8 cellular contexts compared by ENCODE assay signal in the genomic region with DNA sequence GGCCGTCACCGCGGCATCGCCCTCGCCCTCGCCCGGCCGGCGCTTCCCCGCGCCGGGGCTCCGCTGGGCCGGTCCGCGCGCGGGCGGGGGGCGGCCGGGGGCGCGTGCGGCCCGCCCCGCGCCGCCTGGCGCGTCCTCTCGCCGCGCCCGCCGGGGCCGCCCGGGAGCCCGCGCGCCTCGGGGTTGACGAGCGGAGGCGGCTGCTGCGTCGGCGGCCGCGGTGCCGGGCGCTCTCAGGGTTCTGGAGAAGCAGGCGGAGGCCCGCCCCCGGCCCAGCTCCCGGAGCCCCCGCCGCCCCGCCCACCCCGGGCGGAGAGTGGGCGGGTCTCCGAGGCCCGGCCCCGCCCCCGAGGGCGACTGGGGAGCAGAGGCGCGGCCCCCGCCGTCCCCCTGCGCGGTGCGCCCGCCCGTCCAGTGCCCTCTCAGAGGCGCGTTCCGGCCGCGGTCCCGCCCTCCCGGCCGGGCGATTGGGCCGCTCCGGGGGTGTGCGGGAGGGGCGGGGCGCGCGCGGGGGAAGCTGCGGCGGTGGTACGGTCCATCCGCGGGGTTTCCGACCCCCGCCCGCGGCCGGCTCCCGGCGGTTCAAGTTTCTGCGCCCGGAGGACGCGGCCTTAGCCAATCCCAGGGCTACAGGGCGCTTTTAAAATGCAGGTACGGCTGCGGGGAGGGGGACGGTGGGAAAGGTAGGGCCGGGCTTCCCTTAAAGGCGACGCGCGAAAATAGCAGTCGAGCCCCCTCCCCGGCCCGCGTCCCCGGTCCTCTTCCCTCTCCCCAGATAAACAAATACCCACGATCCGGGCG. TPM values are rescaled to one million over a fixed set of nuclear protein-coding genes. Genes with fewer than 3 reads are reported as not detected.
DNase-seq lines count a peak whose midpoint lies in the region; ATAC-seq and TF ChIP-seq lines count a peak whose summit lies in the region.

A gene (minus strand): TSS at position 243 of the 801 bp plus-strand sequence. CDS start 248 bp downstream, outside the sequence.

- TF ChIP-seq CTCF in HFFc6 (IDR thresholded peaks at IDR 0.05) = no peak
- no peak for TF ChIP-seq CTCF in glutamatergic neuron (IDR thresholded peaks at IDR 0.05; ENCODE audit: partially characterized antibody, unreplicated experiment)
- TF ChIP-seq CTCF in omental fat pad (IDR thresholded peaks at IDR 0.05) = no peak
- TF ChIP-seq CTCF in suprapubic skin (IDR thresholded peaks at IDR 0.05) = no peak

- H3K4me1 ChIP-seq in suprapubic skin = peaks cover 42% of the 10 kb centered on the region

- TF ChIP-seq EP300 in suprapubic skin (IDR thresholded peaks at IDR 0.05) = no peak

- H3K4me1 Mint-ChIP-seq in HFFc6 (ENCODE audit: low read depth) (peaks cover 36% of the 10 kb centered on the region), glutamatergic neuron (ENCODE audit: low read depth, unreplicated experiment) (peaks cover 34% of the 10 kb centered on the region)
- H3K4me1 Mint-ChIP-seq in activated naive CD8-positive, alpha-beta T cell treated with anti-CD3 and anti-CD28 coated beads for 36 hours = peaks cover 21% of the 10 kb centered on the region

- H3K9me3 Mint-ChIP-seq in HFFc6 = no peaks in the 10 kb centered on the region; the same call in 1 of the 2 replicates
- no peaks in the 10 kb centered on the region for H3K9me3 Mint-ChIP-seq in activated naive CD8-positive, alpha-beta T cell treated with anti-CD3 and anti-CD28 coated beads for 36 hours
- peaks cover 13% of the 10 kb centered on the region for H3K9me3 Mint-ChIP-seq in glutamatergic neuron (ENCODE audit: unreplicated experiment)

- no peaks in the 10 kb centered on the region; the same call in 1 of the 2 replicates for H3K36me3 Mint-ChIP-seq in HFFc6 (ENCODE audit: low read depth)
- H3K36me3 Mint-ChIP-seq in activated naive CD8-positive, alpha-beta T cell treated with anti-CD3 and anti-CD28 coated beads for 36 hours = no peaks in the 10 kb centered on the region
- H3K36me3 Mint-ChIP-seq in glutamatergic neuron (ENCODE audit: unreplicated experiment) = no peaks in the 10 kb centered on the region

- DNase-seq in GDM1 (lab: John Stamatoyannopoulos, UW) (peak; percentile 96), HFFc6 (peak; percentile 89), NCI-H1048 (lab: John Stamatoyannopoulos, UW) (peak; percentile 96), SKM-1 treated with dmso at 0.1 percent for 144 hours (lab: John Stamatoyannopoulos, UW; ENCODE audit: unreplicated experiment) (peak; percentile 55), glutamatergic neuron (peak; percentile 98), omental fat pad (ENCODE audit: low spot score) (peak; percentile 47), suprapubic skin (ENCODE audit: low spot score in 2 of 2) (peak; percentile 91 to 93)
- peak; percentile 97 for DNase-seq in activated naive CD8-positive, alpha-beta T cell treated with anti-CD3 and anti-CD28 coated beads for 36 hours

- 2% methylated on average over 22 of the region's 125 CpGs for WGBS in suprapubic skin

- peak; percentile 96 for ATAC-seq in omental fat pad (ENCODE audit: low FRiP score)

- TF ChIP-seq POLR2A in suprapubic skin (IDR thresholded peaks at IDR 0.05) = no peak

- H3K9me3 ChIP-seq in suprapubic skin = no peaks in the 10 kb centered on the region

- H3K27ac Mint-ChIP-seq in HFFc6 = peak within 1 kb of the TSS; percentile 86
- H3K27ac Mint-ChIP-seq in activated naive CD8-positive, alpha-beta T cell treated with anti-CD3 and anti-CD28 coated beads for 36 hours = peak within 1 kb of the TSS; percentile 76
- peak within 1 kb of the TSS; percentile 98 for H3K27ac Mint-ChIP-seq in glutamatergic neuron (ENCODE audit: unreplicated experiment)

- H3K4me3 ChIP-seq in suprapubic skin = peak within 1 kb of the TSS; percentile 77

- H3K36me3 ChIP-seq in suprapubic skin = no peaks in the 10 kb centered on the region

- H3K27ac ChIP-seq in suprapubic skin = peak within 1 kb of the TSS; percentile 88

- peaks cover 6% of the 10 kb centered on the region for H3K27me3 ChIP-seq in suprapubic skin

- H3K27me3 Mint-ChIP-seq in HFFc6 (ENCODE audit: insufficient read depth) = no peaks in the 10 kb centered on the region; the same call in 1 of the 2 replicates
- H3K27me3 Mint-ChIP-seq in activated naive CD8-positive, alpha-beta T cell treated with anti-CD3 and anti-CD28 coated beads for 36 hours = peaks cover 6% of the 10 kb centered on the region
- peaks cover 13% of the 10 kb centered on the region for H3K27me3 Mint-ChIP-seq in glutamatergic neuron (ENCODE audit: unreplicated experiment)

- H3K4me3 Mint-ChIP-seq in HFFc6 (peak within 1 kb of the TSS; percentile 87), glutamatergic neuron (ENCODE audit: unreplicated experiment) (peak within 1 kb of the TSS; percentile 91)
- peak within 1 kb of the TSS; percentile 86 for H3K4me3 Mint-ChIP-seq in activated naive CD8-positive, alpha-beta T cell treated with anti-CD3 and anti-CD28 coated beads for 36 hours

RNA-seq across cellular contexts. Expression of the gene that starts here (rescaled TPM):
- total RNA-seq in HFFc6 (2021; fragmentation: NEBNext Ultra II Directional; extraction: Animal tissue kit (Norgen Biotek cat#: 25700)) = 10 to 100 TPM; 31.3 to 41.4 (median 34.3) TPM
- 1 to 10 TPM; 6.3 to 8.9 TPM for total RNA-seq in activated naive CD8-positive, alpha-beta T cell treated with anti-CD3 and anti-CD28 coated beads for 36 hours
- 32.3 TPM for total RNA-seq in glutamatergic neuron (ENCODE audit: unreplicated experiment)
- total RNA-seq in omental fat pad = 10 to 100 TPM in 2 of 4 donors, 1 to 10 TPM in 2; 3.3 to 17.7 (median 8.3) TPM
- total RNA-seq in suprapubic skin = 10 to 100 TPM; 18.8 to 53.2 (median 48.0) TPM

Comparison
In these comparisons a context has a peak if more than half of its experiments do, and no peak if none do; other contexts are left out.
1. Peak in every context shown above with its lines: DNase-seq, ATAC-seq, H3K4me3 ChIP-seq and H3K27ac ChIP-seq.
2. DNase-seq: peak in every context shown above with its lines; median percentile 98 in glutamatergic neuron; 97 in activated naive CD8-positive, alpha-beta T cell treated with anti-CD3 and anti-CD28 coated beads for 36 hours; 96 in GDM1; 96 in NCI-H1048; 92 in suprapubic skin; 89 in HFFc6; 55 in SKM-1 treated with dmso at 0.1 percent for 144 hours; 47 in omental fat pad.